ENCODE assay signal across 17 cellular contexts in the genomic region with DNA sequence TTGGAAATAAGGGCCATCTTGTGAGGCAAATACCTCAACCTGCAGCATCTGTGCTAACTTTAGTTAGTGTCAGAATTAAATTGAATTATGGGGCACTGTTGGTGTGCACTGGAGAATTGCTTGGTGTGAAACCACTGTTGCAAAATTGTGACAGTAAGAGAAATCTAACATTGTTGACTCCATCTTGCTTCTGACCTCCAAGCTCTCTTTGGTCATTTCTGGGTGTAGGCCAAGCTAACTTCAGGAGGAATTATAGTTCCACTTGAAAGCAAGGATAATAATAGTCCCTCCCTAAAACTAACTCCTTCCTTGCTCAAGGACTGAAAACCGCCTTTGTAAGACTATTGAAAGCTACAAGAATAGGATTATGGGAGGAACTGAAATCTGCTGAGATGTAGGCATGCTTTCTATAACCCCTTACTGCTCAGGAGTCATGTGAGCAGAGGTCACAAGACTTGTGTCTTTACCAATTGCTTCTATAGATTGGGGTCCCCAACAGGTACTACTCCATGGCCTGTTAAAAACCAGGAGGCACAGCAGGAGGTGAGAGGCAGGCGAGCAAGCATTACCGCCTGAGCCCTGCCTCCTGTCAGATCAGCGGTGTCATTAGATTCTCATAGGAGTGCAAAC. TPM values are rescaled to one million over a fixed set of nuclear protein-coding genes. Genes with fewer than 3 reads are reported as not detected.
DNase-seq lines count a peak whose midpoint lies in the region; ATAC-seq, FAIRE-seq and TF ChIP-seq lines count a peak whose summit lies in the region.
"Had no signal": no experiment of that assay in that cellular context is flagged by ENCODE, and none has a peak within 500 bp of the region (broad histone marks: within the 10 kb centered on the region; RNA-seq: fewer than 3 reads in every experiment).

No MANE protein-coding gene starts in this region.

- intact Hi-C loops in left ventricle myocardium superior (cut with micrococcal nuclease): no loop called here
- intact Hi-C loops in transverse colon (cut with DNase I; ENCODE audit: low total_unique reads): no loop called here

- H3K36me3 ChIP-seq in right atrium auricular region (no peaks in the 10 kb centered on the region), astrocyte (ENCODE audit: insufficient read depth, low read length) (no peaks in the 10 kb centered on the region), osteoblast (ENCODE audit: insufficient read depth, low read length) (no peaks in the 10 kb centered on the region), transverse colon (no peaks in the 10 kb centered on the region)
- H3K36me3 ChIP-seq: BLaER1 treated with 17β-estradiol and CSF1 and Interleukin-3, amounts not matched to agents 10 nM and 100 nM; Peyer's patch had no signal

- H3K4me1 ChIP-seq in right atrium auricular region: peaks cover 0 to 14% of the 10 kb centered on the region in 2 donors
- no peaks in the 10 kb centered on the region for H3K4me1 ChIP-seq in astrocyte (ENCODE audit: insufficient read depth, low read length)
- peaks cover 16% of the 10 kb centered on the region for H3K4me1 ChIP-seq in osteoblast (ENCODE audit: insufficient read depth, low read length)
- H3K4me1 ChIP-seq in transverse colon: peaks cover 0 to 5% (median 0%) of the 10 kb centered on the region in 4 donors
- H3K4me1 ChIP-seq: Peyer's patch had no signal

- in situ Hi-C loops in transverse colon (cut with MboI; ENCODE audit: low pct_ligation_motif_present in 1 of 4, low pct_unique_long_range_greater_than_20kb in 1 of 4, low sequenced_read_pairs in 3 of 4): no loop called here

- ATAC-seq in left ventricle myocardium superior (no peak), esophagus mucosa (no peak)
- ATAC-seq: GM12878 had no signal

- H3K36me3 Mint-ChIP-seq in astrocyte (ENCODE audit: low read depth, unreplicated experiment): peaks cover 10% of the 10 kb centered on the region
- H3K36me3 Mint-ChIP-seq: CD8-positive, alpha-beta memory T cell had no signal

- no peak overlapping the region for H3K4me3 ChIP-seq in right atrium auricular region
- no peak overlapping the region for H3K4me3 ChIP-seq in astrocyte (ENCODE audit: insufficient read depth, low read depth, low read length)
- no peak overlapping the region for H3K4me3 ChIP-seq in osteoblast (ENCODE audit: insufficient read depth, low read length)
- no peak overlapping the region for H3K4me3 ChIP-seq in transverse colon
- H3K4me3 ChIP-seq: BLaER1 treated with 17β-estradiol and CSF1 and Interleukin-3, amounts not matched to agents 10 nM and 100 nM; GM12878; Peyer's patch had no signal

- H3K27me3 Mint-ChIP-seq in astrocyte (ENCODE audit: low read depth, unreplicated experiment): peaks cover 13% of the 10 kb centered on the region

- 85% methylated on average over 4 of the region's 4 CpGs; no CpG with 5 or more reads in 1 of the 2 donors for WGBS in transverse colon (ENCODE audit: low coverage in 1 of 2), 2 donors

- no peak for TF ChIP-seq CTCF in right atrium auricular region (IDR thresholded peaks at IDR 0.05)
- no peak for TF ChIP-seq CTCF in astrocyte (IDR thresholded peaks at IDR 0.05; ENCODE audit: insufficient read depth, low read depth, low read length)
- TF ChIP-seq CTCF in osteoblast (IDR thresholded peaks at IDR 0.05; ENCODE audit: extremely low read depth, low read depth, low read length): no peak
- TF ChIP-seq CTCF in transverse colon (IDR thresholded peaks at IDR 0.05): no peak

- no peak overlapping the region for H3K4me3 Mint-ChIP-seq in astrocyte (ENCODE audit: unreplicated experiment)

- no peak for TF ChIP-seq EP300 in transverse colon (IDR thresholded peaks at IDR 0.05; ENCODE audit: low read depth)

- H3K4me2 ChIP-seq in astrocyte (ENCODE audit: low read length): no peak overlapping the region
- H3K4me2 ChIP-seq in osteoblast (ENCODE audit: insufficient read depth, low read length): no peak overlapping the region

- H3K79me2 ChIP-seq in astrocyte (ENCODE audit: insufficient read depth, low read length): no peaks in the 10 kb centered on the region
- no peaks in the 10 kb centered on the region for H3K79me2 ChIP-seq in osteoblast (ENCODE audit: insufficient read depth, low read length)

- H3K27ac ChIP-seq in right atrium auricular region: no peak overlapping the region
- H3K27ac ChIP-seq in astrocyte (ENCODE audit: low read depth, low read length): no peak overlapping the region
- no peak overlapping the region for H3K27ac ChIP-seq in osteoblast (ENCODE audit: low read depth, low read length)
- no peak overlapping the region for H3K27ac ChIP-seq in transverse colon
- H3K27ac ChIP-seq: Peyer's patch had no signal

- no peak overlapping the region for H3K27ac Mint-ChIP-seq in astrocyte (ENCODE audit: unreplicated experiment)
- H3K27ac Mint-ChIP-seq: CD8-positive, alpha-beta memory T cell had no signal

- TF ChIP-seq POLR2A in transverse colon (IDR thresholded peaks at IDR 0.05): no peak

- H3K9ac ChIP-seq in astrocyte (ENCODE audit: low read length): no peak overlapping the region
- H3K9ac ChIP-seq: BLaER1 treated with 17β-estradiol and CSF1 and Interleukin-3, amounts not matched to agents 10 nM and 100 nM had no signal

- H3K27me3 ChIP-seq in right atrium auricular region: no peaks in the 10 kb centered on the region
- no peaks in the 10 kb centered on the region for H3K27me3 ChIP-seq in astrocyte (ENCODE audit: insufficient read depth, low read length)
- H3K27me3 ChIP-seq in osteoblast (ENCODE audit: insufficient read depth, low read length): no peaks in the 10 kb centered on the region
- H3K27me3 ChIP-seq in transverse colon: peaks cover under 1% of the 10 kb centered on the region
- H3K27me3 ChIP-seq: BLaER1 treated with 17β-estradiol and CSF1 and Interleukin-3, amounts not matched to agents 10 nM and 100 nM; Peyer's patch had no signal

- H4K20me1 ChIP-seq in astrocyte (ENCODE audit: insufficient read depth, low read length): no peaks in the 10 kb centered on the region
- no peaks in the 10 kb centered on the region for H4K20me1 ChIP-seq in osteoblast (ENCODE audit: insufficient read depth, low read length)
- H4K20me1 ChIP-seq: BLaER1 treated with 17β-estradiol and CSF1 and Interleukin-3, amounts not matched to agents 10 nM and 100 nM had no signal

- H3K9me3 Mint-ChIP-seq in astrocyte (ENCODE audit: unreplicated experiment): peaks cover 1% of the 10 kb centered on the region
- H3K9me3 Mint-ChIP-seq: CD8-positive, alpha-beta memory T cell had no signal

- H3K4me1 Mint-ChIP-seq in astrocyte (ENCODE audit: low read depth, unreplicated experiment): peaks cover 10% of the 10 kb centered on the region
- H3K4me1 Mint-ChIP-seq: CD8-positive, alpha-beta memory T cell had no signal

- H2AFZ ChIP-seq in astrocyte (ENCODE audit: low read depth, low read length) (no peak overlapping the region), osteoblast (ENCODE audit: low read length) (no peak overlapping the region)

- no peaks in the 10 kb centered on the region for H3K9me3 ChIP-seq in right atrium auricular region
- H3K9me3 ChIP-seq in astrocyte (ENCODE audit: insufficient read depth, low read depth, low read length): no peaks in the 10 kb centered on the region
- no peaks in the 10 kb centered on the region for H3K9me3 ChIP-seq in osteoblast (ENCODE audit: low read depth, low read length)
- no peaks in the 10 kb centered on the region for H3K9me3 ChIP-seq in transverse colon
- H3K9me3 ChIP-seq: Peyer's patch had no signal

- DNase-seq in right atrium auricular region (ENCODE audit: low spot score): peak; percentile 32
- DNase-seq in left ventricle myocardium superior: no peak
- no peak for DNase-seq in astrocyte (ENCODE audit: low read depth)
- DNase-seq in osteoblast (ENCODE audit: insufficient read length, low spot score, missing footprints): peak; percentile 38
- DNase-seq in transverse colon: no peak
- DNase-seq in H4 (ENCODE audit: low spot score): no peak
- DNase-seq: CD8-positive, alpha-beta memory T cell; DMS53; EL; NCI-H1092 treated with DMSO at 0.1 percent for 48 hours; NCI-H2081 treated with DMSO at 0.1 percent for 48 hours; NK-92 treated with Interleukin-12 subunit alpha and Interleukin-12 subunit beta, amount 100 ng/mL, for 24 hours; Peyer's patch had no signal

- peak; percentile 76 for FAIRE-seq in astrocyte (lab: Jason Lieb, UNC)
- FAIRE-seq: GM12878, H54 had no signal

RNA-seq across cellular contexts. Expression of gene GAS6, which starts 24.9 kb away (rescaled TPM):
- 100 to 1,000 TPM; 206 to 254 TPM for total RNA-seq in right atrium auricular region
- total RNA-seq in left ventricle myocardium superior: 210 TPM
- total RNA-seq in astrocyte: 252 and 287 TPM in 2 replicates
- total RNA-seq in osteoblast: 417 and 480 TPM in 2 replicates
- total RNA-seq in transverse colon: 100 to 1,000 TPM; 152 to 284 (median 169) TPM
- total RNA-seq in H4 (2014; rRNA removed; shearing (Covaris generic)): 5.9 and 6.4 TPM in 2 replicates
- total RNA-seq in esophagus mucosa: 34.8 TPM

Comparison
In these comparisons a context has a peak if more than half of its experiments do, and no peak if none do; other contexts are left out.
1. DNase-seq: peak in right atrium auricular region (single experiment) and osteoblast (single experiment); none in left ventricle myocardium superior (single experiment), astrocyte (single experiment), transverse colon (single experiment) and H4 (single experiment).